In genomic region chr11:76782526-76783293, GRCh38 we compare ENCODE assay signal across 1 cellular context.
TF ChIP-seq lines count a peak whose summit lies in the region.

No MANE protein-coding gene starts in this region.

TF ChIP-seq in HepG2, 621 proteins besides CTCF, POLR2A, EP300 and RAD21 (continued from another document and continues in another):
- TF ChIP-seq ZNF281 (CRISPR knock-in tag; IDR thresholded peaks at IDR 0.05; ENCODE audit: borderline replicate concordance) (peak; percentile 89), AHDC1 (CRISPR knock-in tag; IDR thresholded peaks at IDR 0.05; ENCODE audit: borderline replicate concordance) (0 out of 2 replicates have a peak, but pooled peaks have one; percentile 11), ZNF577 (CRISPR knock-in tag; IDR thresholded peaks at IDR 0.05; ENCODE audit: borderline replicate concordance, low read depth) (no peak), HIVEP1 (CRISPR knock-in tag; IDR thresholded peaks at IDR 0.05) (no peak), POLR2AphosphoS5 (IDR thresholded peaks at IDR 0.05; ENCODE audit: low read depth, low read length) (peak; percentile 72), ZNF784 (CRISPR knock-in tag; IDR thresholded peaks at IDR 0.05; ENCODE audit: borderline replicate concordance) (0 out of 2 replicates have a peak, but pooled peaks have one; percentile 21), MZF1 (CRISPR knock-in tag; IDR thresholded peaks at IDR 0.05; ENCODE audit: borderline replicate concordance) (no peak), MAX (IDR thresholded peaks at IDR 0.05) (no peak; the same call in none of the 2 replicates), ZC3H13 (CRISPR knock-in tag; IDR thresholded peaks at IDR 0.05) (peak; percentile 77), HOXA3 (CRISPR knock-in tag; IDR thresholded peaks at IDR 0.05) (peak; percentile 62; the same call in 1 of the 2 replicates), RXRA (CRISPR knock-in tag; IDR thresholded peaks at IDR 0.05) (peak; percentile 51; the same call in 1 of the 2 replicates), ARID2 (CRISPR knock-in tag; IDR thresholded peaks at IDR 0.05; ENCODE audit: borderline replicate concordance) (no peak), NFYC (CRISPR knock-in tag; IDR thresholded peaks at IDR 0.05) (no peak), GABPB1 (CRISPR knock-in tag; IDR thresholded peaks at IDR 0.05) (peak; percentile 65), ZNF703 (CRISPR knock-in tag; IDR thresholded peaks at IDR 0.05; ENCODE audit: borderline replicate concordance) (no peak), HNF1A (IDR thresholded peaks at IDR 0.05; ENCODE audit: low read depth) (no peak), HNF1A (CRISPR knock-in tag; IDR thresholded peaks at IDR 0.05; ENCODE audit: borderline replicate concordance) (peak; percentile 15; the same call in 1 of the 2 replicates), ATF1 (CRISPR knock-in tag; IDR thresholded peaks at IDR 0.05) (peak; percentile 48; the same call in 1 of the 2 replicates), ZNF326 (CRISPR knock-in tag; IDR thresholded peaks at IDR 0.05; ENCODE audit: borderline replicate concordance) (no peak), GRHL1 (CRISPR knock-in tag; conservative IDR thresholded peaks at IDR 0.05) (no peak), ZBED4 (CRISPR knock-in tag; IDR thresholded peaks at IDR 0.05; ENCODE audit: borderline replicate concordance) (peak; percentile 33; the same call in 1 of the 2 replicates), ZNF580 (CRISPR knock-in tag; IDR thresholded peaks at IDR 0.05; ENCODE audit: borderline replicate concordance, low read depth) (0 out of 2 replicates have a peak, but pooled peaks have one; percentile 48), HCFC1 (IDR thresholded peaks at IDR 0.05; ENCODE audit: low read depth, low read length) (no peak), ARNT2 (CRISPR knock-in tag; IDR thresholded peaks at IDR 0.05; ENCODE audit: low read depth) (peak; percentile 50; the same call in 1 of the 2 replicates), ISX (CRISPR knock-in tag; conservative IDR thresholded peaks at IDR 0.05) (no peak), ZNF672 (CRISPR knock-in tag; IDR thresholded peaks at IDR 0.05) (no peak), ZNF777 (CRISPR knock-in tag; IDR thresholded peaks at IDR 0.05) (no peak), IKZF4 (CRISPR knock-in tag; IDR thresholded peaks at IDR 0.05; ENCODE audit: borderline replicate concordance, low read depth, not compliant biosample characterization) (peak; percentile 19), ZFY (CRISPR knock-in tag; IDR thresholded peaks at IDR 0.05) (no peak), ZNF264 (CRISPR knock-in tag; IDR thresholded peaks at IDR 0.05) (no peak), TEF (CRISPR knock-in tag; IDR thresholded peaks at IDR 0.05) (no peak), MAZ (IDR thresholded peaks at IDR 0.05; ENCODE audit: borderline replicate concordance, low read depth, low read length) (peak; percentile 96), MAZ (CRISPR knock-in tag; IDR thresholded peaks at IDR 0.05; ENCODE audit: low read depth) (peak; percentile 86), ELF1 (CRISPR knock-in tag; IDR thresholded peaks at IDR 0.05) (peak; percentile 67; the same call in 1 of the 2 replicates), KLF12 (CRISPR knock-in tag; IDR thresholded peaks at IDR 0.05; ENCODE audit: borderline replicate concordance) (no peak), KDM5B (CRISPR knock-in tag; IDR thresholded peaks at IDR 0.05; ENCODE audit: borderline replicate concordance) (no peak; the same call in 1 of the 2 replicates)
